9 cellular contexts compared by ENCODE assay signal in genomic region chr12:50581226-50582184, GRCh38.
A peak's percentile ranks its signal among the peaks of the same experiment; 100 is the strongest.
DNase-seq lines count a peak whose midpoint lies in the region; ATAC-seq and TF ChIP-seq lines count a peak whose summit lies in the region.
"Had no signal": no experiment of that assay in that cellular context is flagged by ENCODE, and none has a peak within 500 bp of the region (broad histone marks: within the 10 kb centered on the region; RNA-seq: fewer than 3 reads in every experiment).

No MANE protein-coding gene starts in this region.

- H3K27ac Mint-ChIP-seq in activated naive CD4-positive, alpha-beta T cell treated with anti-CD3 and anti-CD28 coated beads, Interleukin-2, amount 50 U/mL, for 24 hours: peak overlapping the region; percentile 76
- H3K27ac Mint-ChIP-seq in activated naive CD4-positive, alpha-beta T cell treated with anti-CD3 and anti-CD28 coated beads, Interleukin-2, amount 10 ng/mL, durations not matched to agents 7 days and 5 days: no peak overlapping the region
- H3K27ac Mint-ChIP-seq in activated naive CD8-positive, alpha-beta T cell treated with anti-CD3 and anti-CD28 coated beads, Interleukin-2, amount 50 U/mL, for 24 hours: peak overlapping the region; percentile 38
- H3K27ac Mint-ChIP-seq in type B pancreatic cell (peak overlapping the region; percentile 95), T-helper 17 cell (no peak overlapping the region)

- H3K4me1 Mint-ChIP-seq in activated naive CD4-positive, alpha-beta T cell treated with anti-CD3 and anti-CD28 coated beads, Interleukin-2, amount 50 U/mL, for 24 hours: peaks cover 24% of the 10 kb centered on the region
- H3K4me1 Mint-ChIP-seq in activated naive CD4-positive, alpha-beta T cell treated with anti-CD3 and anti-CD28 coated beads, Interleukin-2, amount 10 ng/mL, durations not matched to agents 7 days and 5 days: peaks cover 13% of the 10 kb centered on the region
- peaks cover 39% of the 10 kb centered on the region for H3K4me1 Mint-ChIP-seq in activated naive CD8-positive, alpha-beta T cell treated with anti-CD3 and anti-CD28 coated beads, Interleukin-2, amount 50 U/mL, for 24 hours
- peaks cover 14% of the 10 kb centered on the region for H3K4me1 Mint-ChIP-seq in type B pancreatic cell (ENCODE audit: unreplicated experiment)
- H3K4me1 Mint-ChIP-seq in T-helper 17 cell: peaks cover 10% of the 10 kb centered on the region

- TF ChIP-seq CTCF in type B pancreatic cell (conservative IDR thresholded peaks at IDR 0.05): no peak

- peak overlapping the region; percentile 35 for H3K27ac ChIP-seq in layer of hippocampus (ENCODE audit: low read depth, low read length)

- no peak for DNase-seq in activated naive CD4-positive, alpha-beta T cell treated with anti-CD3 and anti-CD28 coated beads, Interleukin-2, amount 10 ng/mL, durations not matched to agents 7 days and 5 days
- peak; percentile 20 for DNase-seq in activated naive CD8-positive, alpha-beta T cell treated with anti-CD3 and anti-CD28 coated beads, Interleukin-2, amount 50 U/mL, for 24 hours
- DNase-seq in type B pancreatic cell (ENCODE audit: extremely low spot score, unreplicated experiment) (no peak), T-helper 17 cell (no peak), NCI-H2081 (lab: John Stamatoyannopoulos, UW) (no peak), NCI-H146 (lab: John Stamatoyannopoulos, UW) (no peak)
- DNase-seq: activated CD4-positive, alpha-beta T cell treated with anti-CD3 and anti-CD28 coated beads for 48 hours had no signal

- no peaks in the 10 kb centered on the region for H3K9me3 Mint-ChIP-seq in activated naive CD4-positive, alpha-beta T cell treated with anti-CD3 and anti-CD28 coated beads, Interleukin-2, amount 50 U/mL, for 24 hours
- H3K9me3 Mint-ChIP-seq in activated naive CD4-positive, alpha-beta T cell treated with anti-CD3 and anti-CD28 coated beads, Interleukin-2, amount 10 ng/mL, durations not matched to agents 7 days and 5 days: no peaks in the 10 kb centered on the region
- H3K9me3 Mint-ChIP-seq in activated naive CD8-positive, alpha-beta T cell treated with anti-CD3 and anti-CD28 coated beads, Interleukin-2, amount 50 U/mL, for 24 hours: no peaks in the 10 kb centered on the region
- no peaks in the 10 kb centered on the region for H3K9me3 Mint-ChIP-seq in type B pancreatic cell

- peak; percentile 87 for ATAC-seq in activated naive CD8-positive, alpha-beta T cell treated with anti-CD3 and anti-CD28 coated beads, Interleukin-2, amount 50 U/mL, for 24 hours
- ATAC-seq in T-helper 17 cell: no peak

- no peaks in the 10 kb centered on the region for H3K27me3 ChIP-seq in layer of hippocampus (ENCODE audit: control insufficient read depth, insufficient read depth, low read length)

- no peaks in the 10 kb centered on the region for H3K36me3 Mint-ChIP-seq in activated naive CD4-positive, alpha-beta T cell treated with anti-CD3 and anti-CD28 coated beads, Interleukin-2, amount 50 U/mL, for 24 hours
- peaks cover 8% of the 10 kb centered on the region for H3K36me3 Mint-ChIP-seq in activated naive CD4-positive, alpha-beta T cell treated with anti-CD3 and anti-CD28 coated beads, Interleukin-2, amount 10 ng/mL, durations not matched to agents 7 days and 5 days
- peaks cover 2% of the 10 kb centered on the region for H3K36me3 Mint-ChIP-seq in activated naive CD8-positive, alpha-beta T cell treated with anti-CD3 and anti-CD28 coated beads, Interleukin-2, amount 50 U/mL, for 24 hours (ENCODE audit: low read depth)
- H3K36me3 Mint-ChIP-seq in type B pancreatic cell (peaks cover 5% of the 10 kb centered on the region), T-helper 17 cell (ENCODE audit: low read depth) (no peaks in the 10 kb centered on the region)

- no peaks in the 10 kb centered on the region for H3K9me3 ChIP-seq in T-helper 17 cell (ENCODE audit: control insufficient read depth, low read length, poor library complexity, severe bottlenecking)

- H3K27me3 Mint-ChIP-seq in activated naive CD4-positive, alpha-beta T cell treated with anti-CD3 and anti-CD28 coated beads, Interleukin-2, amount 50 U/mL, for 24 hours: no peaks in the 10 kb centered on the region
- H3K27me3 Mint-ChIP-seq in activated naive CD4-positive, alpha-beta T cell treated with anti-CD3 and anti-CD28 coated beads, Interleukin-2, amount 10 ng/mL, durations not matched to agents 7 days and 5 days: no peaks in the 10 kb centered on the region
- H3K27me3 Mint-ChIP-seq in activated naive CD8-positive, alpha-beta T cell treated with anti-CD3 and anti-CD28 coated beads, Interleukin-2, amount 50 U/mL, for 24 hours: no peaks in the 10 kb centered on the region
- H3K27me3 Mint-ChIP-seq in type B pancreatic cell: no peaks in the 10 kb centered on the region
- no peaks in the 10 kb centered on the region for H3K27me3 Mint-ChIP-seq in T-helper 17 cell

- H3K4me3 Mint-ChIP-seq in activated naive CD4-positive, alpha-beta T cell treated with anti-CD3 and anti-CD28 coated beads, Interleukin-2, amount 50 U/mL, for 24 hours: no peak overlapping the region
- no peak overlapping the region for H3K4me3 Mint-ChIP-seq in activated naive CD4-positive, alpha-beta T cell treated with anti-CD3 and anti-CD28 coated beads, Interleukin-2, amount 10 ng/mL, durations not matched to agents 7 days and 5 days
- H3K4me3 Mint-ChIP-seq in activated naive CD8-positive, alpha-beta T cell treated with anti-CD3 and anti-CD28 coated beads, Interleukin-2, amount 50 U/mL, for 24 hours: no peak overlapping the region
- H3K4me3 Mint-ChIP-seq in type B pancreatic cell (peak overlapping the region; percentile 56), T-helper 17 cell (no peak overlapping the region)

- CTCF ChIA-PET in activated naive CD4-positive, alpha-beta T cell treated with anti-CD3 and anti-CD28 coated beads, Interleukin-2, amount 10 ng/mL, durations not matched to agents 7 days and 5 days (lab: Charles Lee): no interaction called here

Comparison
In these comparisons a context has a peak if more than half of its experiments do, and no peak if none do; other contexts are left out.
1. H3K27ac Mint-ChIP-seq: peak in activated naive CD4-positive, alpha-beta T cell treated with anti-CD3 and anti-CD28 coated beads, Interleukin-2, amount 50 U/mL, for 24 hours (single experiment), activated naive CD8-positive, alpha-beta T cell treated with anti-CD3 and anti-CD28 coated beads, Interleukin-2, amount 50 U/mL, for 24 hours (single experiment) and type B pancreatic cell (single experiment); none in activated naive CD4-positive, alpha-beta T cell treated with anti-CD3 and anti-CD28 coated beads, Interleukin-2, amount 10 ng/mL, durations not matched to agents 7 days and 5 days (single experiment) and T-helper 17 cell (single experiment).